ENCODE assay signal across 12 cellular contexts in the genomic region with DNA sequence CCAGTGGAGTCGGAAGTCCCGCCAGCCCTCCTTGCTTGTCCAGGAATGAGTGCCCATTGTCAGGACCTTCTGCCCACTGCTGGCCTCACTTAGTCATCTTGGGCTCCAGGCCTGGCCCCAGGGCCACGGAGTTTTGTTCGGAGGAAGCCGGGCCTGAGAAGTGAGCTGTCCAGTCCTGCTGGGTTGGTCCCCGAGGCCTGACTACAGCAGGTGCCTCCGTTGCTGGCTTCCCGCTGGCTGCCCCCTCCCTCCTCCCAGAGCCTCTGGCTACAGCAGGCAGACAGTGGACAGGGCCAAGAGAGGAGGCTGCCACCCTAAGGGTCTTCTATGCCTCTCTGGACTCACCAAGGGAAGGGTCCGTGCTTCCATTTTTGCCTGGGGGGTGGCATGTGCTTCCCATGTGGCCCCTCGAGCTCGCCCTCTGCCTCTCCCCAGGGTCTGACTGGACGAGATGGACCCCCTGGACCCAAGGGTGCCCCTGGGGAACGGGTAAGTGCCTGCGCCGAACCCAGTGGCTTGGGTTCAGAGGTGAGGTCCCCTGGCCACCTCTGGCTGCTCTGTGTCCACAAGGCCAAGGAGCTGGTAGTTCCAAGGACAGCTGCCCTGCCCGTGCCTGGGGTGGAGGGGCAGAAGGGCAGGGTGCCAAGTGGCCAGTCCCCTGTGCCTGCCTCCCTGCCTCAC. TPM values are rescaled to one million over a fixed set of nuclear protein-coding genes. Genes with fewer than 3 reads are reported as not detected.
DNase-seq lines count a peak whose midpoint lies in the region; ATAC-seq and TF ChIP-seq lines count a peak whose summit lies in the region.
"Had no signal": no experiment of that assay in that cellular context is flagged by ENCODE, and none has a peak within 500 bp of the region (broad histone marks: within the 10 kb centered on the region; RNA-seq: fewer than 3 reads in every experiment).

No MANE protein-coding gene starts in this region.

- DNase-seq in HFFc6 (peak; percentile 63), heart left ventricle (no peak), substantia nigra (lab: John Stamatoyannopoulos, UW) (peak in 14 of 49 donors; percentile 28 to 77 (median 60)), progenitor cell of endocrine pancreas (ENCODE audit: low spot score, unreplicated experiment) (no peak), HAP-1 (ENCODE audit: low spot score in 2 of 2) (no peak)
- DNase-seq: activated CD4-positive, alpha-beta T cell treated with anti-CD3 and anti-CD28 coated beads for 36 hours; NCI-H524; stimulated activated naive CD8-positive, alpha-beta T cell treated with anti-CD3 and anti-CD28 coated beads, Interleukin-15, Interleukin-2, amounts not matched to agents 100 U/mL and 50 U/mL, for 24 hours had no signal

- H3K27me3 ChIP-seq in heart left ventricle (peaks cover 8 to 43% (median 31%) of the 10 kb centered on the region in 9 donors), HAP-1 (ENCODE audit: low read depth) (no peaks in the 10 kb centered on the region)

- TF ChIP-seq CTCF in HFFc6 (IDR thresholded peaks at IDR 0.05) = no peak
- no peak for TF ChIP-seq CTCF in heart left ventricle (IDR thresholded peaks at IDR 0.05)
- TF ChIP-seq CTCF in progenitor cell of endocrine pancreas (IDR thresholded peaks at IDR 0.05; ENCODE audit: unreplicated experiment) = no peak

- H3K27ac Mint-ChIP-seq in HFFc6 = no peak overlapping the region
- no peak overlapping the region for H3K27ac Mint-ChIP-seq in progenitor cell of endocrine pancreas
- H3K27ac Mint-ChIP-seq: activated CD4-positive, alpha-beta T cell treated with anti-CD3 and anti-CD28 coated beads for 36 hours had no signal

- intact Hi-C loops in heart left ventricle (cut with DNase I) = no loop called here

- in situ Hi-C loops in HAP-1 (cut with MboI; ENCODE audit: low sequenced_read_pairs) = no loop called here

- H3K4me3 ChIP-seq in heart left ventricle = peak overlapping the region in 1 of 12 donors; percentile 13
- no peak overlapping the region for H3K4me3 ChIP-seq in HAP-1
- H3K4me3 ChIP-seq: GM12878 had no signal

- peak overlapping the region in 9 of 12 donors; percentile 18 to 64 (median 57) for H3K27ac ChIP-seq in heart left ventricle
- peak overlapping the region; percentile 97 for H3K27ac ChIP-seq in substantia nigra (ENCODE audit: low read depth, low read length, poor library complexity, severe bottlenecking)

- H3K36me3 Mint-ChIP-seq in HFFc6 (ENCODE audit: low read depth) = no peaks in the 10 kb centered on the region
- H3K36me3 Mint-ChIP-seq in progenitor cell of endocrine pancreas (ENCODE audit: insufficient read depth) = no peaks in the 10 kb centered on the region

- TF ChIP-seq POLR2A in heart left ventricle (IDR thresholded peaks at IDR 0.05) = no peak

- H3K36me3 ChIP-seq in heart left ventricle (no peaks in the 10 kb centered on the region), HAP-1 (replicated peaks) (no peaks in the 10 kb centered on the region)

- 43 to 77% (median 61%) methylated on average over 6 to 16 of the region's 16 CpGs for WGBS in heart left ventricle, 4 donors

- H3K9me3 Mint-ChIP-seq in HFFc6 (no peaks in the 10 kb centered on the region), progenitor cell of endocrine pancreas (ENCODE audit: low read depth) (no peaks in the 10 kb centered on the region)

- no peak overlapping the region for H3K4me3 Mint-ChIP-seq in HFFc6
- H3K4me3 Mint-ChIP-seq in progenitor cell of endocrine pancreas (ENCODE audit: low read depth) = no peak overlapping the region
- H3K4me3 Mint-ChIP-seq: activated CD4-positive, alpha-beta T cell treated with anti-CD3 and anti-CD28 coated beads for 36 hours had no signal

- peaks cover 13% of the 10 kb centered on the region for H3K4me1 Mint-ChIP-seq in HFFc6 (ENCODE audit: low read depth)
- H3K4me1 Mint-ChIP-seq in progenitor cell of endocrine pancreas (ENCODE audit: low read depth) = peaks cover 11% of the 10 kb centered on the region

- H3K9me3 ChIP-seq in heart left ventricle (no peaks in the 10 kb centered on the region), HAP-1 (no peaks in the 10 kb centered on the region)

- ATAC-seq in SK-N-SH treated with all-trans-retinoic acid at 6 μM for 48 hours (peak; percentile 37), heart left ventricle (peak in 3 of 4 donors; percentile 16 to 30 (median 25)), HG02759 (IDR thresholded peaks at IDR 0.05; ENCODE audit: unreplicated experiment) (no peak)
- ATAC-seq: activated CD4-positive, alpha-beta T cell treated with anti-CD3 and anti-CD28 coated beads for 36 hours; GM12878; left lobe of liver; stimulated activated naive CD8-positive, alpha-beta T cell treated with anti-CD3 and anti-CD28 coated beads, Interleukin-15, Interleukin-2, amounts not matched to agents 100 U/mL and 50 U/mL, for 24 hours had no signal

- H3K4me1 ChIP-seq in heart left ventricle = peaks cover 0 to 65% (median 47%) of the 10 kb centered on the region in 12 donors
- peaks cover 4% of the 10 kb centered on the region for H3K4me1 ChIP-seq in HAP-1

- H3K27me3 Mint-ChIP-seq in HFFc6 (ENCODE audit: insufficient read depth) = peaks cover 13% of the 10 kb centered on the region
- H3K27me3 Mint-ChIP-seq in progenitor cell of endocrine pancreas = peaks cover 11% of the 10 kb centered on the region

TF ChIP-seq in SK-N-SH treated with all-trans-retinoic acid at 6 μM for 48 hours, 23 proteins besides CTCF, POLR2A, EP300 and RAD21 (continues in another document):
- no peak for TF ChIP-seq RARB (CRISPR knock-in tag; IDR thresholded peaks at IDR 0.05)
- TF ChIP-seq, protein P1, sequence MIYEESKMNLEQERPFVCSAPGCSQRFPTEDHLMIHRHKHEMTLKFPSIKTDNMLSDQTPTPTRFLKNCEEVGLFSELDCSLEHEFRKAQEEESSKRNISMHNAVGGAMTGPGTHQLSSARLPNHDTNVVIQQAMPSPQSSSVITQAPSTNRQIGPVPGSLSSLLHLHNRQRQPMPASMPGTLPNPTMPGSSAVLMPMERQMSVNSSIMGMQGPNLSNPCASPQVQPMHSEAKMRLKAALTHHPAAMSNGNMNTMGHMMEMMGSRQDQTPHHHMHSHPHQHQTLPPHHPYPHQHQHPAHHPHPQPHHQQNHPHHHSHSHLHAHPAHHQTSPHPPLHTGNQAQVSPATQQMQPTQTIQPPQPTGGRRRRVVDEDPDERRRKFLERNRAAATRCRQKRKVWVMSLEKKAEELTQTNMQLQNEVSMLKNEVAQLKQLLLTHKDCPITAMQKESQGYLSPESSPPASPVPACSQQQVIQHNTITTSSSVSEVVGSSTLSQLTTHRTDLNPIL (CRISPR knock-in tag; IDR thresholded peaks at IDR 0.05; ENCODE audit: low read depth) = no peak
- no peak for TF ChIP-seq BACH2 (CRISPR knock-in tag; IDR thresholded peaks at IDR 0.05; ENCODE audit: borderline replicate concordance)
- TF ChIP-seq OSR1 (CRISPR knock-in tag; IDR thresholded peaks at IDR 0.05) = no peak
- TF ChIP-seq, protein P2, sequence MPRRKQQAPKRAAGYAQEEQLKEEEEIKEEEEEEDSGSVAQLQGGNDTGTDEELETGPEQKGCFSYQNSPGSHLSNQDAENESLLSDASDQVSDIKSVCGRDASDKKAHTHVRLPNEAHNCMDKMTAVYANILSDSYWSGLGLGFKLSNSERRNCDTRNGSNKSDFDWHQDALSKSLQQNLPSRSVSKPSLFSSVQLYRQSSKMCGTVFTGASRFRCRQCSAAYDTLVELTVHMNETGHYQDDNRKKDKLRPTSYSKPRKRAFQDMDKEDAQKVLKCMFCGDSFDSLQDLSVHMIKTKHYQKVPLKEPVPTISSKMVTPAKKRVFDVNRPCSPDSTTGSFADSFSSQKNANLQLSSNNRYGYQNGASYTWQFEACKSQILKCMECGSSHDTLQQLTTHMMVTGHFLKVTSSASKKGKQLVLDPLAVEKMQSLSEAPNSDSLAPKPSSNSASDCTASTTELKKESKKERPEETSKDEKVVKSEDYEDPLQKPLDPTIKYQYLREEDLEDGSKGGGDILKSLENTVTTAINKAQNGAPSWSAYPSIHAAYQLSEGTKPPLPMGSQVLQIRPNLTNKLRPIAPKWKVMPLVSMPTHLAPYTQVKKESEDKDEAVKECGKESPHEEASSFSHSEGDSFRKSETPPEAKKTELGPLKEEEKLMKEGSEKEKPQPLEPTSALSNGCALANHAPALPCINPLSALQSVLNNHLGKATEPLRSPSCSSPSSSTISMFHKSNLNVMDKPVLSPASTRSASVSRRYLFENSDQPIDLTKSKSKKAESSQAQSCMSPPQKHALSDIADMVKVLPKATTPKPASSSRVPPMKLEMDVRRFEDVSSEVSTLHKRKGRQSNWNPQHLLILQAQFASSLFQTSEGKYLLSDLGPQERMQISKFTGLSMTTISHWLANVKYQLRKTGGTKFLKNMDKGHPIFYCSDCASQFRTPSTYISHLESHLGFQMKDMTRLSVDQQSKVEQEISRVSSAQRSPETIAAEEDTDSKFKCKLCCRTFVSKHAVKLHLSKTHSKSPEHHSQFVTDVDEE (CRISPR knock-in tag; IDR thresholded peaks at IDR 0.05) = no peak
- TF ChIP-seq CSDC2 (CRISPR knock-in tag; IDR thresholded peaks at IDR 0.05) = no peak
- TF ChIP-seq ZNF8 (CRISPR knock-in tag; IDR thresholded peaks at IDR 0.05) = no peak

RNA-seq across cellular contexts. Expression of a gene that starts 2.8 kb away (rescaled TPM):
- under 1 TPM in 3 of 6 experiments, not detected in 3; 0.07 to 0.34 (median 0.09) TPM for total RNA-seq in HFFc6 (2021; fragmentation: NEBNext Ultra II Directional; extraction: Animal tissue kit (Norgen Biotek cat#: 25700))
- total RNA-seq in heart left ventricle = 1 to 10 TPM in 8 of 9 donors, under 1 TPM in 1; 0.67 to 6.0 (median 1.9) TPM
- 1 to 10 TPM; 2.0 to 4.7 TPM for polyA plus RNA-seq in heart left ventricle
- 81.5 and 84.3 TPM in 2 replicates for total RNA-seq in progenitor cell of endocrine pancreas
- total RNA-seq: activated CD4-positive, alpha-beta T cell treated with anti-CD3 and anti-CD28 coated beads for 36 hours had no signal

RNA-seq across cellular contexts. Expression of a gene that starts 15.0 kb away (rescaled TPM):
- total RNA-seq in HFFc6 (2021; fragmentation: NEBNext Ultra II Directional; extraction: Animal tissue kit (Norgen Biotek cat#: 25700)) = 10 to 100 TPM; 37.8 to 42.2 (median 39.0) TPM
- total RNA-seq in heart left ventricle (10 to 100 TPM; 14.9 to 46.9 (median 19.2) TPM), progenitor cell of endocrine pancreas (29.6 and 31.0 TPM in 2 replicates)
- polyA plus RNA-seq in heart left ventricle = 10 to 100 TPM; 23.6 to 25.3 TPM

RNA-seq across cellular contexts. Expression of a gene that starts 23.4 kb away (rescaled TPM):
- 10 to 100 TPM; 14.9 to 17.8 (median 16.6) TPM for total RNA-seq in HFFc6 (2021; fragmentation: NEBNext Ultra II Directional; extraction: Animal tissue kit (Norgen Biotek cat#: 25700))
- total RNA-seq in heart left ventricle (10 to 100 TPM in 1 of 9 donors, 1 to 10 TPM in 8; 7.2 to 10.5 (median 8.7) TPM), progenitor cell of endocrine pancreas (12.4 and 13.8 TPM in 2 replicates)
- polyA plus RNA-seq in heart left ventricle = 10 to 100 TPM in 1 of 2 donors, 1 to 10 TPM in 1; 7.1 to 10.2 TPM

RNA-seq across cellular contexts. Expression of a gene that starts 42.0 kb away (rescaled TPM):
- 10 to 100 TPM; 19.9 to 25.2 (median 21.1) TPM for total RNA-seq in HFFc6 (2021; fragmentation: NEBNext Ultra II Directional; extraction: Animal tissue kit (Norgen Biotek cat#: 25700))
- total RNA-seq in heart left ventricle (1 to 10 TPM; 4.5 to 8.2 (median 6.1) TPM), progenitor cell of endocrine pancreas (7.7 and 7.9 TPM in 2 replicates)
- 1 to 10 TPM; 2.5 to 3.7 TPM for polyA plus RNA-seq in heart left ventricle

Comparison
In these comparisons a context has a peak if more than half of its experiments do, and no peak if none do; other contexts are left out.
1. RNA of a gene that starts 2.8 kb away (total RNA-seq): 81.5 to 84.3 TPM in progenitor cell of endocrine pancreas; 0.67 to 6.0 TPM in heart left ventricle and 0.07 to 0.34 TPM in HFFc6; every median in the first group is over 10 times any median in the second.